Comparison of ENCODE assay signal across 10 cellular contexts in genomic region chr5:40832345-40832744, GRCh38. TPM values are rescaled to one million over a fixed set of nuclear protein-coding genes. Genes with fewer than 3 reads are reported as not detected.
DNase-seq lines count a peak whose midpoint lies in the region; ATAC-seq and TF ChIP-seq lines count a peak whose summit lies in the region.
"Had no signal": no experiment of that assay in that cellular context is flagged by ENCODE, and none has a peak within 500 bp of the region (broad histone marks: within the 10 kb centered on the region; RNA-seq: fewer than 3 reads in every experiment).

No MANE protein-coding gene starts in this region.

- intact Hi-C loops in A673 (cut with micrococcal nuclease; ENCODE audit: unreplicated experiment), result no loop called here

- CTCF ChIA-PET in A673 (lab: Charles Lee), result no interaction called here

- no peak for DNase-seq in A673 (ENCODE audit: low spot score)
- DNase-seq in GM12865 (ENCODE audit: low read depth), result no peak
- DNase-seq in fibroblast of villous mesenchyme (ENCODE audit: low read depth), result peak; percentile 40
- no peak for DNase-seq in DMS79 treated with DMSO at 0.1 percent for 48 hours (lab: John Stamatoyannopoulos, UW)
- DNase-seq in GM20000 (ENCODE audit: low spot score), result no peak
- DNase-seq: DMS153, KG1 had no signal

- H3K36me3 ChIP-seq in A673 (ENCODE audit: insufficient read depth, low read length, poor library complexity, severe bottlenecking), result peaks cover 72% of the 10 kb centered on the region

- ATAC-seq in GM18520 (IDR thresholded peaks at IDR 0.05; ENCODE audit: unreplicated experiment) (no peak), HG03108 (IDR thresholded peaks at IDR 0.05; ENCODE audit: unreplicated experiment) (no peak)

- BruUV-seq in A673 (replicated peaks; lab: Mats Ljungman, UMichigan), result no TSS peak

- no peak for TF ChIP-seq CTCF in A673 (conservative IDR thresholded peaks at IDR 0.05; ENCODE audit: low read depth, low read length)
- TF ChIP-seq CTCF in GM12865 (IDR thresholded peaks at IDR 0.05; ENCODE audit: insufficient read depth, low read depth, low read length, missing control alignments), result no peak
- no peak for TF ChIP-seq CTCF in WI38 (IDR thresholded peaks at IDR 0.05; ENCODE audit: low read depth, low read length)
- TF ChIP-seq CTCF in fibroblast of villous mesenchyme (IDR thresholded peaks at IDR 0.05; ENCODE audit: insufficient read depth, low read depth, low read length), result no peak
- no peak for TF ChIP-seq CTCF in GM20000 (IDR thresholded peaks at IDR 0.05; ENCODE audit: extremely low read depth, missing control alignments)

- peaks cover 24% of the 10 kb centered on the region for H3K4me1 ChIP-seq in A673 (ENCODE audit: insufficient read depth, low read length, poor library complexity, severe bottlenecking)

- H3K27me3 ChIP-seq in A673 (replicated peaks; ENCODE audit: insufficient read depth, low read depth, low read length, poor library complexity), result no peaks in the 10 kb centered on the region

- H3K4me3 ChIP-seq in A673 (ENCODE audit: low read depth, low read length, poor library complexity, severe bottlenecking), result peak overlapping the region; percentile 63
- H3K4me3 ChIP-seq in GM12865 (ENCODE audit: low read depth, low read length), result peak overlapping the region; percentile 68
- peak overlapping the region; percentile 100; the same call in 1 of the 2 replicates for H3K4me3 ChIP-seq in WI38 (ENCODE audit: low read depth, low read length)
- H3K4me3 ChIP-seq in fibroblast of villous mesenchyme (ENCODE audit: low read depth, low read length), result peak overlapping the region; percentile 98

- H3K27ac ChIP-seq in A673 (ENCODE audit: low read depth, low read length, poor library complexity, severe bottlenecking), result no peak overlapping the region

- no peaks in the 10 kb centered on the region for H3K9me3 ChIP-seq in A673 (ENCODE audit: low read depth, low read length, poor library complexity, severe bottlenecking)

- POLR2A ChIA-PET in A673 (lab: Charles Lee; ENCODE audit: low non-redundant PET), result no interaction called here

RNA-seq across cellular contexts. Expression of gene RPL37, which starts 2.7 kb away (rescaled TPM):
- total RNA-seq in A673 (2021) (1,502 and 1,533 TPM in 2 replicates), fibroblast of villous mesenchyme (247 and 971 TPM in 2 replicates)

RNA-seq across cellular contexts. Expression of gene CARD6, which starts 8.8 kb away (rescaled TPM):
- total RNA-seq in A673 (2021), result 7.1 and 8.9 TPM in 2 replicates
- 8.7 and 11.7 TPM in 2 replicates for total RNA-seq in fibroblast of villous mesenchyme

RNA-seq across cellular contexts. Expression of gene PRKAA1, which starts 34.2 kb away (rescaled TPM):
- 114 TPM in 2 replicates for total RNA-seq in A673 (2021)
- total RNA-seq in fibroblast of villous mesenchyme, result 106 and 132 TPM in 2 replicates
